In genomic region chr14:50231475-50232275, GRCh38 we compare ENCODE assay signal across 8 cellular contexts. TPM values are rescaled to one million over a fixed set of nuclear protein-coding genes. Genes with fewer than 3 reads are reported as not detected.
DNase-seq lines count a peak whose midpoint lies in the region; FAIRE-seq lines count a peak whose summit lies in the region.

SOS2 (minus strand) TSS chr14:50231578; CDS start chr14:50231283, 295 bp downstream.

- H3K9me3 ChIP-seq in HAP-1 (peaks cover 2% of the 10 kb centered on the region), MG63 (no peaks in the 10 kb centered on the region)

- peaks cover 9% of the 10 kb centered on the region for H3K4me1 ChIP-seq in HAP-1

- H3K4me3 ChIP-seq in HAP-1 (peak within 1 kb of the TSS; percentile 63), MG63 (peak within 1 kb of the TSS; percentile 82)

- no peaks in the 10 kb centered on the region for H3K27me3 ChIP-seq in HAP-1 (ENCODE audit: low read depth)
- no peaks in the 10 kb centered on the region for H3K27me3 ChIP-seq in MG63

- no peaks in the 10 kb centered on the region for H3K36me3 ChIP-seq in HAP-1 (replicated peaks)
- peaks cover 7% of the 10 kb centered on the region; the same call in 1 of the 2 replicates for H3K36me3 ChIP-seq in MG63

- peak; percentile 69 for DNase-seq in GF-D8 (lab: John Stamatoyannopoulos, UW)
- peak; percentile 84 to 92 for DNase-seq in HAP-1 (ENCODE audit: low spot score in 2 of 2)
- DNase-seq in MG63 = peak; percentile 82
- DNase-seq in SK-MEL-5 (ENCODE audit: low read depth, low spot score) = peak; percentile 81
- DNase-seq in activated naive CD4-positive, alpha-beta T cell treated with Interleukin-2 at 50 U/mL for 16 hours = peak; percentile 83
- DNase-seq in frontal cortex (ENCODE audit: low spot score in 2 of 2) = peak; percentile 77 to 83
- peak in 55 of 56 donors; percentile 59 to 95 (median 87) for DNase-seq in nucleus accumbens (lab: John Stamatoyannopoulos, UW)
- peak; percentile 88 for DNase-seq in superior temporal gyrus (ENCODE audit: extremely low spot score)

- in situ Hi-C loops in HAP-1 (cut with MboI; ENCODE audit: low sequenced_read_pairs) (no loop called here), SK-MEL-5 (cut with HindIII; ENCODE audit: low pct_unique_long_range_greater_than_20kb, low sequenced_read_pairs) (no loop called here)

- no peak for FAIRE-seq in frontal cortex (lab: Jason Lieb, UNC)

RNA-seq across cellular contexts. Expression of gene SOS2, which starts in this region (rescaled TPM):
- 3.4 and 5.5 TPM in 2 replicates for total RNA-seq in MG63 (2014; rRNA removed; shearing (Covaris generic); ENCODE audit: low replicate concordance)
- total RNA-seq in SK-MEL-5 (2014; rRNA removed; shearing (Covaris generic)) = 16.4 and 19.3 TPM in 2 replicates
- polyA plus RNA-seq in SK-MEL-5 (2015; cell fraction: cytosol; rRNA removed) = 16.2 and 16.3 TPM in 2 replicates
- polyA plus RNA-seq in SK-MEL-5 (2015; cell fraction: nucleus; rRNA removed) = 22.6 and 26.8 TPM in 2 replicates
- total RNA-seq in frontal cortex = 81.9 TPM

Comparison
In these comparisons a context has a peak if more than half of its experiments do, and no peak if none do; other contexts are left out.
1. Peak in every context shown above with its lines: DNase-seq and H3K4me3 ChIP-seq.